In genomic region chr16:10521681-10522274, GRCh38 we compare ENCODE assay signal across 8 cellular contexts. TPM values are rescaled to one million over a fixed set of nuclear protein-coding genes. Genes with fewer than 3 reads are reported as not detected.
DNase-seq lines count a peak whose midpoint lies in the region; ATAC-seq, FAIRE-seq and TF ChIP-seq lines count a peak whose summit lies in the region.

No MANE protein-coding gene starts in this region.

- TF ChIP-seq CTCF in prostate gland (IDR thresholded peaks at IDR 0.05) = peak; percentile 53 to 77 (median 68)

- H3K4me1 ChIP-seq in prostate gland (replicated peaks) = peaks cover 2% of the 10 kb centered on the region

- ATAC-seq in Right ventricle myocardium superior (ENCODE audit: poor library complexity) (peak; percentile 81), HG03469 (IDR thresholded peaks at IDR 0.05; ENCODE audit: unreplicated experiment) (no peak), HG03097 (IDR thresholded peaks at IDR 0.05; ENCODE audit: low FRiP score, unreplicated experiment) (no peak)

- intact Hi-C loops in Right ventricle myocardium superior (cut with DNase I) = loop anchor here (10.0 kb wide), 1 partner anchor 53 kb away; no protein-coding TSS in a partner anchor
- intact Hi-C loops in prostate gland (cut with DNase I) = loop anchor here (5.0 kb wide), 1 partner anchor 396 kb away; no protein-coding TSS in a partner anchor

- H3K36me3 ChIP-seq in prostate gland = no peaks in the 10 kb centered on the region

- FAIRE-seq in RCC 7860 (lab: Jason Lieb, UNC) = no peak

- DNase-seq in DMS53 treated with DMSO at 0.1 percent for 48 hours (lab: John Stamatoyannopoulos, UW; ENCODE audit: unreplicated experiment) (peak; percentile 23), HuH-7 (ENCODE audit: low spot score) (peak; percentile 54), RCC 7860 (ENCODE audit: low spot score) (peak; percentile 61), Right ventricle myocardium superior (no peak), prostate gland (ENCODE audit: low spot score) (peak; percentile 47)
- DNase-seq in activated naive CD4-positive, alpha-beta T cell treated with anti-CD3 and anti-CD28 coated beads, Interleukin-2, amount 50 U/mL, for 16 hours = peak; percentile 15

- H3K4me3 ChIP-seq in prostate gland = no peak overlapping the region

- no peaks in the 10 kb centered on the region for H3K9me3 ChIP-seq in prostate gland

- whole genome bisulfite sequencing in prostate gland = 41% methylated on average over 9 of the region's 9 CpGs

- peak overlapping the region; percentile 86 to 90 for H3K27ac ChIP-seq in prostate gland

- no peaks in the 10 kb centered on the region for H3K27me3 ChIP-seq in prostate gland (replicated peaks; ENCODE audit: insufficient read depth)

- TF ChIP-seq POLR2A in prostate gland (IDR thresholded peaks at IDR 0.05) = no peak

RNA-seq across cellular contexts. Expression of gene EMP2, which starts 58.6 kb away (rescaled TPM):
- total RNA-seq in Right ventricle myocardium superior (81.0 TPM), prostate gland (10 to 100 TPM; 40.8 to 87.2 TPM)
